ENCODE assay signal across 8 cellular contexts in the genomic region with DNA sequence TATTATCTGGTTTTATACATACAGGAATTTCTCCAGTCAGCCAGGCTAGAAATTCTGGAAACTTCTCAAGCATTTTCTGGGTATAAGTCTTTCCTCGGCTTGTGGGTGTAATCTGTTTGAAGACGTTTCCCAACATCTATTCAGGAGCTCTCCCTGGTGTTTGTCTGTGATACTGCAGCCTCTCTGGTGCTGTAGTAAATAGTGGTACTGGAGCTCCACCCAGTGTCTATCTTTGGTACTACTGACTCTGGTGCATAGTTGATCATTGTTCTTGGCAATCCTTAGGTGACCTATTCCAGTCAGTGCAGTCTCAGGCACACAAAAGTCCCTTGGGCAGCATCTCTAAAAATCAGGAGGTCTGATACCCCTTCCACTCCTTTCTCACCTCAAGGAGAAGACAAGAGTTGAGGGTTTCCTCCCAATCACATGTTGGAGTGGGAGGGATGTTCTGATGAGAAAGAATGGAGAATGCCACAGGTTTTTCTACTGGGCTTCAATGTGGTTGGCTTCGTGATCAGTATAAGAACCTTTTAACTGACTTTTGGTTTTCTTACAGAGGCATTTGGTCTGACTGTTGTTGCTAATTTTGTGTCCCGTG.
DNase-seq lines count a peak whose midpoint lies in the region; ATAC-seq and TF ChIP-seq lines count a peak whose summit lies in the region.

No MANE protein-coding gene starts in this region.

- no peak overlapping the region for H3K27ac ChIP-seq in CD8-positive, alpha-beta memory T cell (ENCODE audit: low read depth, low read length)
- no peak overlapping the region for H3K27ac ChIP-seq in effector memory CD4-positive, alpha-beta T cell (ENCODE audit: insufficient read depth, low read length, poor library complexity, severe bottlenecking)

- DNase-seq in CD8-positive, alpha-beta memory T cell = peak; percentile 61 to 83 (median 75)
- DNase-seq in NCI-H82 (lab: John Stamatoyannopoulos, UW) = peak; percentile 98
- DNase-seq in activated CD8-positive, alpha-beta T cell treated with anti-CD3 and anti-CD28 coated beads for 36 hours = peak; percentile 93
- peak; percentile 50 to 73 (median 53) for DNase-seq in effector memory CD4-positive, alpha-beta T cell
- peak; percentile 79 for DNase-seq in midbrain (lab: John Stamatoyannopoulos, UW)
- peak; percentile 59 for DNase-seq in stimulated activated CD8-positive, alpha-beta memory T cell treated with anti-CD3 and anti-CD28 coated beads, Interleukin-7, amount 100 ng/mL, for 24 hours (ENCODE audit: low read depth)

- POLR2A ChIA-PET in CD8-positive, alpha-beta memory T cell (lab: Charles Lee) = no interaction called here
- POLR2A ChIA-PET in activated CD8-positive, alpha-beta T cell treated with anti-CD3 and anti-CD28 coated beads for 36 hours (lab: Charles Lee) = interaction anchor here (0.9 to 2.5 kb wide), 2 partner anchors 18 to 171 kb away, joined by 3 to 8 read pairs; no protein-coding TSS in a partner anchor

- peaks cover 7 to 38% (median 27%) of the 10 kb centered on the region in 5 donors for H3K9me3 Mint-ChIP-seq in CD8-positive, alpha-beta memory T cell
- peaks cover 23% of the 10 kb centered on the region for H3K9me3 Mint-ChIP-seq in activated CD8-positive, alpha-beta T cell treated with anti-CD3 and anti-CD28 coated beads for 36 hours

- H3K4me3 ChIP-seq in CD8-positive, alpha-beta memory T cell (ENCODE audit: low read length) = no peak overlapping the region
- H3K4me3 ChIP-seq in effector memory CD4-positive, alpha-beta T cell (ENCODE audit: insufficient read depth, low read depth, low read length, poor library complexity, severe bottlenecking) = no peak overlapping the region

- CTCF ChIA-PET in CD8-positive, alpha-beta memory T cell (lab: Charles Lee) = interaction anchor here (0.6 to 2.4 kb wide), 29 partner anchors 9 to 1876 kb away, joined by 3 to 13 read pairs (median 3); a partner anchor contains a TSS
- CTCF ChIA-PET in activated CD8-positive, alpha-beta T cell treated with anti-CD3 and anti-CD28 coated beads for 36 hours (lab: Charles Lee) = interaction anchor here (0.6 to 5.9 kb wide), 41 partner anchors 9 to 642 kb away, joined by 3 to 92 read pairs (median 4); a partner anchor contains a TSS

- H3K36me3 ChIP-seq in CD8-positive, alpha-beta memory T cell (ENCODE audit: insufficient read depth, low read length) = no peaks in the 10 kb centered on the region
- H3K36me3 ChIP-seq in effector memory CD4-positive, alpha-beta T cell (ENCODE audit: control insufficient read depth, insufficient read depth, low read length) = no peaks in the 10 kb centered on the region

- H3K4me1 Mint-ChIP-seq in CD8-positive, alpha-beta memory T cell = peaks cover 3 to 21% (median 5%) of the 10 kb centered on the region in 3 donors
- H3K4me1 Mint-ChIP-seq in activated CD8-positive, alpha-beta T cell treated with anti-CD3 and anti-CD28 coated beads for 36 hours (ENCODE audit: low read depth) = peaks cover 14% of the 10 kb centered on the region

- peaks cover 0 to 9% (median 0%) of the 10 kb centered on the region in 3 donors for H3K36me3 Mint-ChIP-seq in CD8-positive, alpha-beta memory T cell
- no peaks in the 10 kb centered on the region for H3K36me3 Mint-ChIP-seq in activated CD8-positive, alpha-beta T cell treated with anti-CD3 and anti-CD28 coated beads for 36 hours (ENCODE audit: low read depth)

- no peaks in the 10 kb centered on the region for H3K27me3 ChIP-seq in CD8-positive, alpha-beta memory T cell (ENCODE audit: insufficient read depth, low read length, poor library complexity, severe bottlenecking)
- no peaks in the 10 kb centered on the region for H3K27me3 ChIP-seq in effector memory CD4-positive, alpha-beta T cell (replicated peaks; ENCODE audit: control insufficient read depth, insufficient read depth, low read length, poor library complexity, severe bottlenecking)

- H3K27ac Mint-ChIP-seq in CD8-positive, alpha-beta memory T cell = no peak overlapping the region
- H3K27ac Mint-ChIP-seq in activated CD8-positive, alpha-beta T cell treated with anti-CD3 and anti-CD28 coated beads for 36 hours = no peak overlapping the region

- peaks cover 8 to 28% of the 10 kb centered on the region in 2 donors for H3K27me3 Mint-ChIP-seq in CD8-positive, alpha-beta memory T cell
- peaks cover 7% of the 10 kb centered on the region for H3K27me3 Mint-ChIP-seq in activated CD8-positive, alpha-beta T cell treated with anti-CD3 and anti-CD28 coated beads for 36 hours

- peak; percentile 100 for TF ChIP-seq CTCF in activated CD8-positive, alpha-beta T cell treated with anti-CD3 and anti-CD28 coated beads for 36 hours (IDR thresholded peaks at IDR 0.05)

- intact Hi-C loops in activated CD8-positive, alpha-beta T cell treated with anti-CD3 and anti-CD28 coated beads for 36 hours (cut with micrococcal nuclease) = loop anchor here (2.0 to 10.0 kb wide), 3 partner anchors 127 to 434 kb away; no protein-coding TSS in a partner anchor

- no peaks in the 10 kb centered on the region for H3K4me1 ChIP-seq in CD8-positive, alpha-beta memory T cell (ENCODE audit: insufficient read depth, low read length)
- H3K4me1 ChIP-seq in effector memory CD4-positive, alpha-beta T cell (ENCODE audit: control insufficient read depth, insufficient read depth, low read length, poor library complexity, severe bottlenecking) = no peaks in the 10 kb centered on the region

- H3K9me3 ChIP-seq in CD8-positive, alpha-beta memory T cell (ENCODE audit: low read length) = no peaks in the 10 kb centered on the region
- H3K9me3 ChIP-seq in effector memory CD4-positive, alpha-beta T cell (ENCODE audit: control insufficient read depth, low read length) = no peaks in the 10 kb centered on the region

- ATAC-seq in GM19438 (IDR thresholded peaks at IDR 0.05; ENCODE audit: low read depth, unreplicated experiment) (peak; percentile 96), HG03565 (IDR thresholded peaks at IDR 0.05; ENCODE audit: unreplicated experiment) (peak; percentile 97)
- ATAC-seq in activated CD8-positive, alpha-beta T cell treated with anti-CD3 and anti-CD28 coated beads for 36 hours = peak; percentile 100

- H3K4me3 Mint-ChIP-seq in CD8-positive, alpha-beta memory T cell = no peak overlapping the region
- no peak overlapping the region for H3K4me3 Mint-ChIP-seq in activated CD8-positive, alpha-beta T cell treated with anti-CD3 and anti-CD28 coated beads for 36 hours
